22 cellular contexts compared by ENCODE assay signal in the genomic region with DNA sequence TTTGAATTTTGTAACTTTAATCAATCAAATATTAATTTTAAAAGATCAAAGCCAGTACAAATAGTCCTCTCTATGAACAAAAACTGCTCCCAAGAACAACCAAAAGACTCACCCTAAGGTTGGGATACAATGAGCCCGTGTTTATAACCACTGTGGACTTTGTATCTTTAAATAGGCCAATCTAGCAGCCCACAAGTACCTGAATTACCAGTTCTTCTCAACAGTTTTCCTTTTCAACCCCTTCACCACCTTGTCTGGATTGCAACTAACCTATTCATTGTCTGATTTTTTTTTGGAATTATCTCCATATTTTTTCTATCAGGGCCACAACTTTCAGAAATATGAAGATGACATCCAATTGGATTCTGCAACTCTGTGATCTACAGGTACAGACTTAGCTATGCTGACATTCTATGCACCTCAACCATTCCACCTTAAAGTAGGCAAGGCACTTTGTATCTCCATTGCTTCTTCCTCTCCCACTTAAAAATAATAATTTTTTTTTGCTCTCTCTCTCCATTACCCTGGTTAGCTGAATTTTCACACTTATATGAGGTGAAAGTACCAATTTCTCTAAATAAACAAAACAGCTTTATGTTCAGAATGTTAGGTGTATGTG.
DNase-seq lines count a peak whose midpoint lies in the region; ATAC-seq, FAIRE-seq and TF ChIP-seq lines count a peak whose summit lies in the region.
"Had no signal": no experiment of that assay in that cellular context is flagged by ENCODE, and none has a peak within 500 bp of the region (broad histone marks: within the 10 kb centered on the region; RNA-seq: fewer than 3 reads in every experiment).

No MANE protein-coding gene starts in this region.

- DNase-seq in Caco-2 (peak in 1 of 2 experiments; percentile 45), LoVo (ENCODE audit: low spot score) (peak; percentile 58), HepG2 (ENCODE audit: low spot score) (peak; percentile 92), pancreas (no peak), OCI-M2 (lab: John Stamatoyannopoulos, UW; ENCODE audit: unreplicated experiment) (no peak), HuH-7.5 (ENCODE audit: low spot score) (no peak)
- no peak for DNase-seq in CD8-positive, alpha-beta memory T cell
- DNase-seq: 8988T, Kasumi-1, MM.1S, NCI-H1092, NCI-H1436 treated with DMSO at 0.1 percent for 48 hours, NCI-H2029, NCI-H345, NCI-H69 had no signal

- peaks cover 27% of the 10 kb centered on the region for H3K4me1 ChIP-seq in Caco-2
- H3K4me1 ChIP-seq in HepG2 (ENCODE audit: insufficient read depth, low read length), result peaks cover 54% of the 10 kb centered on the region
- peaks cover 0 to 9% (median 0%) of the 10 kb centered on the region in 3 donors for H3K4me1 ChIP-seq in pancreas
- no peaks in the 10 kb centered on the region for H3K4me1 ChIP-seq in CD8-positive, alpha-beta memory T cell (ENCODE audit: insufficient read depth, low read length)

- H3K36me3 Mint-ChIP-seq in Caco-2 (ENCODE audit: insufficient read depth, unreplicated experiment), result no peaks in the 10 kb centered on the region
- peaks cover 0 to 3% (median 0%) of the 10 kb centered on the region in 3 donors for H3K36me3 Mint-ChIP-seq in CD8-positive, alpha-beta memory T cell

- peak overlapping the region; percentile 60 for H3K4me3 Mint-ChIP-seq in Caco-2 (ENCODE audit: unreplicated experiment)
- H3K4me3 Mint-ChIP-seq in CD8-positive, alpha-beta memory T cell, result no peak overlapping the region
- H3K4me3 Mint-ChIP-seq: B cell, IgD-negative memory B cell had no signal

- TF ChIP-seq CTCF in Caco-2 (IDR thresholded peaks at IDR 0.05; ENCODE audit: insufficient read depth in 1 of 2, low read depth in 1 of 2, low read length in 1 of 2, severe bottlenecking in 1 of 2, unreplicated experiment in 1 of 2), result no peak
- no peak for TF ChIP-seq CTCF in HepG2 (CRISPR knock-in tag; IDR thresholded peaks at IDR 0.05)
- no peak for TF ChIP-seq CTCF in pancreas (IDR thresholded peaks at IDR 0.05)

- peak overlapping the region; percentile 33; the same call in 1 of the 2 replicates for H3K9ac ChIP-seq in HepG2 (ENCODE audit: insufficient read depth, low read depth, low read length)

- peak overlapping the region; percentile 86 for H3K27ac Mint-ChIP-seq in Caco-2 (ENCODE audit: unreplicated experiment)
- H3K27ac Mint-ChIP-seq in CD8-positive, alpha-beta memory T cell, result no peak overlapping the region
- H3K27ac Mint-ChIP-seq: B cell, IgD-negative memory B cell had no signal

- in situ Hi-C loops in HepG2 (cut with HindIII; ENCODE audit: extremely low pct_ligation_motif_present, low pct_unique_long_range_greater_than_20kb), result no loop called here

- FAIRE-seq in HepG2 (lab: Jason Lieb, UNC) (peak; percentile 92), pancreas (lab: Jason Lieb, UNC) (no peak)
- FAIRE-seq: GM12891, GM18507, H1 had no signal

- no peak overlapping the region for H2AFZ ChIP-seq in HepG2 (ENCODE audit: low read length)

- H3K4me1 Mint-ChIP-seq in Caco-2 (ENCODE audit: low read depth, unreplicated experiment), result peaks cover 20% of the 10 kb centered on the region
- H3K4me1 Mint-ChIP-seq in CD8-positive, alpha-beta memory T cell, result no peaks in the 10 kb centered on the region
- H3K4me1 Mint-ChIP-seq: B cell, IgD-negative memory B cell had no signal

- no peaks in the 10 kb centered on the region for H3K27me3 Mint-ChIP-seq in Caco-2 (ENCODE audit: insufficient read depth, unreplicated experiment)
- H3K27me3 Mint-ChIP-seq in CD8-positive, alpha-beta memory T cell, result peaks cover 16 to 69% of the 10 kb centered on the region in 2 donors

- H3K9me3 ChIP-seq in Caco-2 (no peaks in the 10 kb centered on the region), HepG2 (ENCODE audit: low read length) (no peaks in the 10 kb centered on the region), pancreas (no peaks in the 10 kb centered on the region)
- no peaks in the 10 kb centered on the region for H3K9me3 ChIP-seq in CD8-positive, alpha-beta memory T cell (ENCODE audit: low read length)

- no peak for TF ChIP-seq RAD21 in HepG2 (CRISPR knock-in tag; IDR thresholded peaks at IDR 0.05)

- BruUV-seq in Caco-2 (replicated peaks; lab: Mats Ljungman, UMichigan), result TSS peak; percentile 84
- BruUV-seq in HepG2 (replicated peaks; lab: Mats Ljungman, UMichigan), result no TSS peak

- no peaks in the 10 kb centered on the region for H4K20me1 ChIP-seq in HepG2 (ENCODE audit: insufficient read depth, low read length)

- H3K4me3 ChIP-seq in Caco-2 (ENCODE audit: low read depth, low read length) (peak overlapping the region; percentile 27), HepG2 (replicated peaks in 1 of 3; ENCODE audit: insufficient read depth in 1 of 3, low read depth in 2 of 3, low read length in 3 of 3) (peak overlapping the region; percentile 24 to 33 (median 27); a peak in 3 of 6 replicates), pancreas (no peak overlapping the region)
- H3K4me3 ChIP-seq in CD8-positive, alpha-beta memory T cell (ENCODE audit: low read length), result no peak overlapping the region

- peak overlapping the region; percentile 64 for H3K4me2 ChIP-seq in HepG2 (ENCODE audit: low read depth, low read length)

- peak; percentile 96 for ATAC-seq in HepG2
- ATAC-seq in pancreas, result peak; percentile 76 to 87 (median 84)
- ATAC-seq in HG03342 (IDR thresholded peaks at IDR 0.05; ENCODE audit: unreplicated experiment), result no peak
- ATAC-seq: Right ventricle myocardium inferior had no signal

- H3K79me2 ChIP-seq in HepG2 (ENCODE audit: insufficient read depth, low read length), result no peaks in the 10 kb centered on the region

- H3K36me3 ChIP-seq in Caco-2 (ENCODE audit: control insufficient read depth, insufficient read depth, low read length) (no peaks in the 10 kb centered on the region), HepG2 (replicated peaks in 1 of 2; ENCODE audit: control insufficient read depth in 1 of 2, insufficient read depth in 2 of 2, low read length in 2 of 2) (no peaks in the 10 kb centered on the region), pancreas (no peaks in the 10 kb centered on the region)
- H3K36me3 ChIP-seq in CD8-positive, alpha-beta memory T cell (ENCODE audit: insufficient read depth, low read length), result no peaks in the 10 kb centered on the region

- H3K9me3 Mint-ChIP-seq in Caco-2 (ENCODE audit: unreplicated experiment), result no peaks in the 10 kb centered on the region
- peaks cover 0 to 4% (median 0%) of the 10 kb centered on the region in 5 donors for H3K9me3 Mint-ChIP-seq in CD8-positive, alpha-beta memory T cell

- H3K27me3 ChIP-seq in Caco-2 (replicated peaks; ENCODE audit: control insufficient read depth, insufficient read depth, low read length) (no peaks in the 10 kb centered on the region), HepG2 (ENCODE audit: control insufficient read depth in 1 of 2, insufficient read depth in 2 of 2, low read length in 2 of 2) (no peaks in the 10 kb centered on the region), pancreas (no peaks in the 10 kb centered on the region)
- no peaks in the 10 kb centered on the region for H3K27me3 ChIP-seq in CD8-positive, alpha-beta memory T cell (ENCODE audit: insufficient read depth, low read length, poor library complexity, severe bottlenecking)

- CTCF ChIA-PET in Caco-2 (lab: Charles Lee), result no interaction called here
- CTCF ChIA-PET in HepG2 (lab: Yijun Ruan, JAX; ENCODE audit: low intra/inter-chr PET ratio, low total read pairs), result no interaction called here
- CTCF ChIA-PET in CD8-positive, alpha-beta memory T cell (lab: Charles Lee), result no interaction called here

- intact Hi-C loops in Caco-2 (cut with micrococcal nuclease; ENCODE audit: unreplicated experiment), result loop anchor here (1.0 to 5.0 kb wide), 2 partner anchors 20 to 47 kb away; no protein-coding TSS in a partner anchor
- intact Hi-C loops in HepG2 (cut with micrococcal nuclease; ENCODE audit: unreplicated experiment), result loop anchor here (5.0 kb wide), 1 partner anchor 47 kb away; no protein-coding TSS in a partner anchor
- intact Hi-C loops in pancreas (cut with DNase I), result no loop called here

- TF ChIP-seq POLR2A in HepG2 (IDR thresholded peaks at IDR 0.05; ENCODE audit: insufficient read depth in 1 of 2, low read depth in 2 of 2, low read length in 2 of 2), result no peak

- POLR2A ChIA-PET in Caco-2 (lab: Charles Lee), result no interaction called here
- POLR2A ChIA-PET in HepG2 (lab: Yijun Ruan, JAX), result no interaction called here
- POLR2A ChIA-PET in CD8-positive, alpha-beta memory T cell (lab: Charles Lee), result no interaction called here

- H3K27ac ChIP-seq in HepG2 (ENCODE audit: extremely low read length, insufficient read depth, low read length), result peak overlapping the region; percentile 55
- no peak overlapping the region for H3K27ac ChIP-seq in pancreas
- H3K27ac ChIP-seq in CD8-positive, alpha-beta memory T cell (ENCODE audit: low read depth, low read length), result no peak overlapping the region

- TF ChIP-seq EP300 in HepG2 (IDR thresholded peaks at IDR 0.05; ENCODE audit: low read depth in 2 of 2, low read length in 2 of 2) (peak in 1 of 2 experiments; percentile 77; a peak in 1 of 4 replicates), HepG2 (CRISPR knock-in tag; IDR thresholded peaks at IDR 0.05; ENCODE audit: borderline replicate concordance) (no peak)

- WGBS in HepG2 (ENCODE audit: low lambda C conversion rate), result 14% methylated on average over 1 of the region's 1 CpG
- WGBS in pancreas, 2 donors, result 27 to 29% methylated on average over 1 of the region's 1 CpG

TF ChIP-seq in HepG2, 621 proteins besides CTCF, POLR2A, EP300 and RAD21 (continues in another document):
- TF ChIP-seq NFIC (IDR thresholded peaks at IDR 0.05; ENCODE audit: low read length), result peak; percentile 55; the same call in 1 of the 2 replicates
- TF ChIP-seq, protein P1, sequence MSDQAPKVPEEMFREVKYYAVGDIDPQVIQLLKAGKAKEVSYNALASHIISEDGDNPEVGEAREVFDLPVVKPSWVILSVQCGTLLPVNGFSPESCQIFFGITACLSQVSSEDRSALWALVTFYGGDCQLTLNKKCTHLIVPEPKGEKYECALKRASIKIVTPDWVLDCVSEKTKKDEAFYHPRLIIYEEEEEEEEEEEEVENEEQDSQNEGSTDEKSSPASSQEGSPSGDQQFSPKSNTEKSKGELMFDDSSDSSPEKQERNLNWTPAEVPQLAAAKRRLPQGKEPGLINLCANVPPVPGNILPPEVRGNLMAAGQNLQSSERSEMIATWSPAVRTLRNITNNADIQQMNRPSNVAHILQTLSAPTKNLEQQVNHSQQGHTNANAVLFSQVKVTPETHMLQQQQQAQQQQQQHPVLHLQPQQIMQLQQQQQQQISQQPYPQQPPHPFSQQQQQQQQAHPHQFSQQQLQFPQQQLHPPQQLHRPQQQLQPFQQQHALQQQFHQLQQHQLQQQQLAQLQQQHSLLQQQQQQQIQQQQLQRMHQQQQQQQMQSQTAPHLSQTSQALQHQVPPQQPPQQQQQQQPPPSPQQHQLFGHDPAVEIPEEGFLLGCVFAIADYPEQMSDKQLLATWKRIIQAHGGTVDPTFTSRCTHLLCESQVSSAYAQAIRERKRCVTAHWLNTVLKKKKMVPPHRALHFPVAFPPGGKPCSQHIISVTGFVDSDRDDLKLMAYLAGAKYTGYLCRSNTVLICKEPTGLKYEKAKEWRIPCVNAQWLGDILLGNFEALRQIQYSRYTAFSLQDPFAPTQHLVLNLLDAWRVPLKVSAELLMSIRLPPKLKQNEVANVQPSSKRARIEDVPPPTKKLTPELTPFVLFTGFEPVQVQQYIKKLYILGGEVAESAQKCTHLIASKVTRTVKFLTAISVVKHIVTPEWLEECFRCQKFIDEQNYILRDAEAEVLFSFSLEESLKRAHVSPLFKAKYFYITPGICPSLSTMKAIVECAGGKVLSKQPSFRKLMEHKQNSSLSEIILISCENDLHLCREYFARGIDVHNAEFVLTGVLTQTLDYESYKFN (CRISPR knock-in tag; conservative IDR thresholded peaks at IDR 0.05), result peak; percentile 74

Comparison
In these comparisons a context has a peak if more than half of its experiments do, and no peak if none do; other contexts are left out.
1. DNase-seq: peak in LoVo (single experiment) and HepG2 (single experiment); none in pancreas (0 of 6), OCI-M2 (single experiment), HuH-7.5 (single experiment) and CD8-positive, alpha-beta memory T cell (0 of 5).
2. H3K4me3 ChIP-seq: peak in Caco-2 (single experiment) and HepG2 (3 of 3); none in pancreas (0 of 4) and CD8-positive, alpha-beta memory T cell (single experiment).
3. intact Hi-C loops: an anchor here in Caco-2 (1.0 to 5.0 kb wide) and HepG2 (5.0 kb wide); none called in pancreas.